In genomic region chr11:86416494-86416893, GRCh38 we compare ENCODE assay signal across 1 cellular context.
TF ChIP-seq lines count a peak whose summit lies in the region.

No MANE protein-coding gene starts in this region.

TF ChIP-seq in K562, 482 proteins besides CTCF, POLR2A, EP300 and RAD21 (continued from another document and continues in another):
- TF ChIP-seq CUX1 (CRISPR knock-in tag; IDR thresholded peaks at IDR 0.05) (no peak), CREB3 (tag; conservative IDR thresholded peaks at IDR 0.05; ENCODE audit: low read depth) (no peak), MTA2 (IDR thresholded peaks at IDR 0.05; ENCODE audit: low read depth) (peak; percentile 67), DNMT1 (IDR thresholded peaks at IDR 0.05) (no peak), CBFA2T3 (IDR thresholded peaks at IDR 0.05) (peak; percentile 86), IRF9 (tag; IDR thresholded peaks at IDR 0.05) (no peak), MBD1 (CRISPR knock-in tag; IDR thresholded peaks at IDR 0.05) (no peak), STAT5A (IDR thresholded peaks at IDR 0.05; ENCODE audit: borderline replicate concordance, low read length) (no peak), ZNF507 (tag; conservative IDR thresholded peaks at IDR 0.05) (no peak), HOMEZ (CRISPR knock-in tag; IDR thresholded peaks at IDR 0.05) (no peak), ZNF717 (CRISPR knock-in tag; IDR thresholded peaks at IDR 0.05) (no peak), GATAD2B (IDR thresholded peaks at IDR 0.05; ENCODE audit: borderline replicate concordance) (no peak), ZBTB2 (IDR thresholded peaks at IDR 0.05) (no peak), EWSR1 (IDR thresholded peaks at IDR 0.05; ENCODE audit: borderline replicate concordance, low read depth, partially characterized antibody) (no peak), SMAD2 (IDR thresholded peaks at IDR 0.05; ENCODE audit: low read depth, low read length) (no peak), SAFB2 (IDR thresholded peaks at IDR 0.05; ENCODE audit: borderline replicate concordance, low read depth, low read length, severe bottlenecking) (no peak), E2F8 (IDR thresholded peaks at IDR 0.05; ENCODE audit: low read depth, partially characterized antibody) (no peak), ZNF239 (CRISPR knock-in tag; IDR thresholded peaks at IDR 0.05) (no peak), PCBP1 (IDR thresholded peaks at IDR 0.05; ENCODE audit: low read depth, low read length, poor library complexity, severe bottlenecking) (no peak), ZNF224 (CRISPR knock-in tag; IDR thresholded peaks at IDR 0.05) (no peak), ZFP36 (IDR thresholded peaks at IDR 0.05; ENCODE audit: low read depth, low read length, partially characterized antibody) (no peak), HOXB6 (CRISPR knock-in tag; IDR thresholded peaks at IDR 0.05; ENCODE audit: borderline replicate concordance) (no peak), ELF2 (CRISPR knock-in tag; IDR thresholded peaks at IDR 0.05) (no peak), PHF21A (IDR thresholded peaks at IDR 0.05; ENCODE audit: borderline replicate concordance, low read depth) (no peak), JUND (IDR thresholded peaks at IDR 0.05; ENCODE audit: borderline replicate concordance, low read depth, low read length) (peak; percentile 90), JUND (tag; IDR thresholded peaks at IDR 0.05; ENCODE audit: borderline replicate concordance, low read depth, low read length) (peak; percentile 73; the same call in 1 of the 3 replicates), NFE2L1 (tag; IDR thresholded peaks at IDR 0.05; ENCODE audit: borderline replicate concordance, low read depth) (no peak), ZBED1 (IDR thresholded peaks at IDR 0.05) (no peak), BACH1 (tag; IDR thresholded peaks at IDR 0.05) (no peak), FIP1L1 (IDR thresholded peaks at IDR 0.05; ENCODE audit: low read depth, low read length, poor library complexity, severe bottlenecking) (no peak), MBD2 (IDR thresholded peaks at IDR 0.05; ENCODE audit: borderline replicate concordance, low read depth) (no peak), CBFA2T2 (conservative IDR thresholded peaks at IDR 0.05) (peak; percentile 79), HMGN3 (IDR thresholded peaks at IDR 0.05; ENCODE audit: borderline replicate concordance, extremely low read depth, insufficient read length, low read depth, low read length) (no peak), HMG20B (CRISPR knock-in tag; IDR thresholded peaks at IDR 0.05) (no peak), CHAMP1 (IDR thresholded peaks at IDR 0.05) (no peak), POLR2AphosphoS2 (IDR thresholded peaks at IDR 0.05; ENCODE audit: low read length) (no peak), ARID2 (IDR thresholded peaks at IDR 0.05) (no peak), ZC3H11A (IDR thresholded peaks at IDR 0.05; ENCODE audit: low read depth, low read length) (no peak), ASH1L (IDR thresholded peaks at IDR 0.05; ENCODE audit: borderline replicate concordance, low read depth, partially characterized antibody) (no peak), CBX1 (IDR thresholded peaks at IDR 0.05; ENCODE audit: low read depth) (no peak), BRD9 (IDR thresholded peaks at IDR 0.05; ENCODE audit: low read depth, partially characterized antibody) (no peak), ZNF174 (CRISPR knock-in tag; IDR thresholded peaks at IDR 0.05) (no peak), SIN3B (IDR thresholded peaks at IDR 0.05; ENCODE audit: low read depth) (no peak), STAT5B (CRISPR knock-in tag; IDR thresholded peaks at IDR 0.05) (no peak), NCOR1 (IDR thresholded peaks at IDR 0.05) (peak; percentile 67)
